Comparison of ENCODE assay signal across 14 cellular contexts in genomic region chr7:112133328-112133727, GRCh38.
DNase-seq lines count a peak whose midpoint lies in the region; ATAC-seq and TF ChIP-seq lines count a peak whose summit lies in the region.
"Had no signal": no experiment of that assay in that cellular context is flagged by ENCODE, and none has a peak within 500 bp of the region (broad histone marks: within the 10 kb centered on the region; RNA-seq: fewer than 3 reads in every experiment).

No MANE protein-coding gene starts in this region.

- no peaks in the 10 kb centered on the region for H3K9me3 Mint-ChIP-seq in activated CD8-positive, alpha-beta T cell treated with anti-CD3 and anti-CD28 coated beads for 36 hours
- H3K9me3 Mint-ChIP-seq: CD8-positive, alpha-beta T cell; HFFc6 had no signal

- H3K79me2 ChIP-seq in Loucy (ENCODE audit: insufficient read depth, low read length): no peaks in the 10 kb centered on the region

- no peaks in the 10 kb centered on the region for H3K9me2 ChIP-seq in Loucy (replicated peaks; ENCODE audit: low read depth, low read length)

- no peak overlapping the region for H3K4me2 ChIP-seq in Loucy (ENCODE audit: low read depth, low read length, poor library complexity, severe bottlenecking)

- H3K9ac ChIP-seq in Loucy (ENCODE audit: low read depth, low read length, poor library complexity, severe bottlenecking) (no peak overlapping the region), skeletal muscle tissue (ENCODE audit: low read depth in 1 of 3, low read length in 3 of 3) (no peak overlapping the region)

- no peak overlapping the region for H3K4me3 ChIP-seq in Loucy (ENCODE audit: low read length, poor library complexity, severe bottlenecking)
- H3K4me3 ChIP-seq in dorsolateral prefrontal cortex: no peak overlapping the region
- no peak overlapping the region for H3K4me3 ChIP-seq in mesodermal cell (ENCODE audit: extremely low read depth, insufficient read depth, low read length, poor library complexity, severe bottlenecking)
- H3K4me3 ChIP-seq in skeletal muscle tissue (ENCODE audit: low read length in 3 of 3): no peak overlapping the region

- 97 to 98% methylated on average over 6 of the region's 7 CpGs for WGBS in mesodermal cell (ENCODE audit: insufficient coverage in 2 of 2), 2 experiments

- no peaks in the 10 kb centered on the region for H3F3A ChIP-seq in Loucy (ENCODE audit: low read depth)

- H3K36me3 ChIP-seq in Loucy (ENCODE audit: insufficient read depth, low read length): no peaks in the 10 kb centered on the region
- H3K36me3 ChIP-seq in mesodermal cell (ENCODE audit: control insufficient read depth, insufficient read depth, low read length): no peaks in the 10 kb centered on the region
- no peaks in the 10 kb centered on the region for H3K36me3 ChIP-seq in skeletal muscle tissue (ENCODE audit: control insufficient read depth in 3 of 3, insufficient read depth in 3 of 3, low read length in 3 of 3)

- H3K4me1 ChIP-seq in Loucy (ENCODE audit: insufficient read depth, low read length, poor library complexity, severe bottlenecking): peaks cover 23% of the 10 kb centered on the region
- peaks cover 32% of the 10 kb centered on the region for H3K4me1 ChIP-seq in mesodermal cell (ENCODE audit: control insufficient read depth, insufficient read depth, low read length, poor library complexity, severe bottlenecking)
- H3K4me1 ChIP-seq in skeletal muscle tissue (ENCODE audit: control insufficient read depth in 3 of 3, insufficient read depth in 3 of 3, low read length in 3 of 3): peaks cover 35 to 39% (median 37%) of the 10 kb centered on the region in 3 donors

- no peaks in the 10 kb centered on the region for H4K20me1 ChIP-seq in Loucy (ENCODE audit: insufficient read depth, low read length, poor library complexity, severe bottlenecking)

- no peaks in the 10 kb centered on the region for H3K4me1 Mint-ChIP-seq in activated CD8-positive, alpha-beta T cell treated with anti-CD3 and anti-CD28 coated beads for 36 hours (ENCODE audit: low read depth)
- H3K4me1 Mint-ChIP-seq: CD14-positive monocyte had no signal

- no peaks in the 10 kb centered on the region for H3K36me3 Mint-ChIP-seq in activated CD8-positive, alpha-beta T cell treated with anti-CD3 and anti-CD28 coated beads for 36 hours (ENCODE audit: low read depth)
- H3K36me3 Mint-ChIP-seq: CD14-positive monocyte; CD8-positive, alpha-beta T cell had no signal

- no peaks in the 10 kb centered on the region for H3K9me3 ChIP-seq in Loucy (ENCODE audit: insufficient read depth, low read depth, low read length)
- no peaks in the 10 kb centered on the region for H3K9me3 ChIP-seq in mesodermal cell (ENCODE audit: control insufficient read depth, low read length)
- no peaks in the 10 kb centered on the region for H3K9me3 ChIP-seq in skeletal muscle tissue (ENCODE audit: control insufficient read depth in 3 of 3, low read length in 3 of 3)

- ATAC-seq in activated CD8-positive, alpha-beta T cell treated with anti-CD3 and anti-CD28 coated beads for 36 hours: no peak
- ATAC-seq: CD8-positive, alpha-beta T cell had no signal

- CTCF ChIA-PET in activated CD8-positive, alpha-beta T cell treated with anti-CD3 and anti-CD28 coated beads for 36 hours (lab: Charles Lee): no interaction called here

- no peak for TF ChIP-seq CTCF in Loucy (conservative IDR thresholded peaks at IDR 0.05; ENCODE audit: low read length)
- no peak for TF ChIP-seq CTCF in dorsolateral prefrontal cortex (IDR thresholded peaks at IDR 0.05 in 54 of 56, conservative IDR thresholded peaks at IDR 0.05 in 2 of 56; ENCODE audit: low read depth in 1 of 56, partially characterized antibody in 56 of 56)
- TF ChIP-seq CTCF in activated CD8-positive, alpha-beta T cell treated with anti-CD3 and anti-CD28 coated beads for 36 hours (IDR thresholded peaks at IDR 0.05): no peak

- H3K27ac ChIP-seq in dorsolateral prefrontal cortex: peak overlapping the region in 52 of 59 donors; percentile 2 to 91 (median 84)
- peak overlapping the region; percentile 97 for H3K27ac ChIP-seq in mesodermal cell (ENCODE audit: low read depth, low read length, severe bottlenecking)
- H3K27ac ChIP-seq in skeletal muscle tissue (ENCODE audit: low read depth, low read length): peak overlapping the region; percentile 81

- H3K27me3 Mint-ChIP-seq in activated CD8-positive, alpha-beta T cell treated with anti-CD3 and anti-CD28 coated beads for 36 hours: peaks cover 3% of the 10 kb centered on the region

- DNase-seq in dorsolateral prefrontal cortex (no peak), ecto neural progenitor cell (ENCODE audit: low spot score) (no peak), 8988T (no peak)
- DNase-seq in activated CD8-positive, alpha-beta T cell treated with anti-CD3 and anti-CD28 coated beads for 36 hours: no peak
- DNase-seq: CD8-positive, alpha-beta T cell; COR-L47; DND-41; GDM1; HCEC 1CT; HFFc6 had no signal

- intact Hi-C loops in dorsolateral prefrontal cortex (cut with DNase I): no loop called here
- intact Hi-C loops in activated CD8-positive, alpha-beta T cell treated with anti-CD3 and anti-CD28 coated beads for 36 hours (cut with micrococcal nuclease): no loop called here

- H3K27me3 ChIP-seq in Loucy (ENCODE audit: insufficient read depth, low read length, poor library complexity, severe bottlenecking) (no peaks in the 10 kb centered on the region), dorsolateral prefrontal cortex (no peaks in the 10 kb centered on the region), skeletal muscle tissue (ENCODE audit: control insufficient read depth in 3 of 3, insufficient read depth in 3 of 3, low read length in 3 of 3) (no peaks in the 10 kb centered on the region)

- POLR2A ChIA-PET in activated CD8-positive, alpha-beta T cell treated with anti-CD3 and anti-CD28 coated beads for 36 hours (lab: Charles Lee): no interaction called here

- H3K27ac Mint-ChIP-seq in activated CD8-positive, alpha-beta T cell treated with anti-CD3 and anti-CD28 coated beads for 36 hours: no peak overlapping the region
- H3K27ac Mint-ChIP-seq: CD14-positive monocyte; CD8-positive, alpha-beta T cell; HFFc6 had no signal

- H2AFZ ChIP-seq in Loucy (ENCODE audit: low read length): peak overlapping the region; percentile 87; the same call in 1 of the 2 replicates

- no peak overlapping the region for H3K4me3 Mint-ChIP-seq in activated CD8-positive, alpha-beta T cell treated with anti-CD3 and anti-CD28 coated beads for 36 hours
- H3K4me3 Mint-ChIP-seq: CD14-positive monocyte; CD8-positive, alpha-beta T cell; HFFc6 had no signal
